18 cellular contexts compared by ENCODE assay signal in the genomic region with DNA sequence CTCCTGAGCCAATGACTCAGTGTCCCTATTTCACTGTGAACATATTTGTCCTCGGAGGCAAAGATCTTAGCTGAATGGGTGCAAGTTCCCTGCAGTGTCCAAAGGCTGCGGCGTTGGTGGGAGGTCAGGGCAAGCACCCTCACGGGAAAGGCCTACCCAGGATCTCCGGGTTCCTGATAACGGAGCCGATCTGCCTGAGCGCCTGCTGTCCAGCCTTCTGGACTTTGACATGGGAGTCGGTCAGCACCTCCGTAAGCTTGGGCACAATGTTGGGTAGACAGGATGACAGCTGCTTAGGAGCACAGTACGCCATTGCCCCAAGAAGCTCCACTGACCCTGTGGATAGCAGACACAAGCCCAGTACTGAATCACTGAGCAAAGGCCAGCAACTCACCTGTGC. TPM values are rescaled to one million over a fixed set of nuclear protein-coding genes. Genes with fewer than 3 reads are reported as not detected.
DNase-seq lines count a peak whose midpoint lies in the region; ATAC-seq, FAIRE-seq and TF ChIP-seq lines count a peak whose summit lies in the region.
"Had no signal": no experiment of that assay in that cellular context is flagged by ENCODE, and none has a peak within 500 bp of the region (broad histone marks: within the 10 kb centered on the region; RNA-seq: fewer than 3 reads in every experiment).

No MANE protein-coding gene starts in this region.

- H3K9me3 Mint-ChIP-seq in endodermal cell (no peaks in the 10 kb centered on the region), immature natural killer cell (no peaks in the 10 kb centered on the region)
- H3K9me3 Mint-ChIP-seq in stimulated activated effector memory CD8-positive, alpha-beta T cell treated with anti-CD3 and anti-CD28 coated beads, Interleukin-12 subunit alpha, Interleukin-12 subunit beta, amount 100 ng/mL, for 72 hours: no peaks in the 10 kb centered on the region
- H3K9me3 Mint-ChIP-seq: CD4-positive, CD25-positive, alpha-beta regulatory T cell; GM23338 had no signal

- no peaks in the 10 kb centered on the region for H3K27me3 ChIP-seq in endodermal cell (ENCODE audit: control insufficient read depth, insufficient read depth, low read length, poor library complexity, severe bottlenecking)
- H3K27me3 ChIP-seq in HepG2 (ENCODE audit: control insufficient read depth in 1 of 2, insufficient read depth in 2 of 2, low read length in 2 of 2): no peaks in the 10 kb centered on the region
- H3K27me3 ChIP-seq: BLaER1 treated with 17β-estradiol and CSF1 and Interleukin-3, amounts not matched to agents 10 nM and 100 nM had no signal

- no peak for TF ChIP-seq EP300 in HepG2 (IDR thresholded peaks at IDR 0.05; ENCODE audit: low read depth in 2 of 2, low read length in 2 of 2)
- no peak for TF ChIP-seq EP300 in HepG2 (CRISPR knock-in tag; IDR thresholded peaks at IDR 0.05; ENCODE audit: borderline replicate concordance)

- H2AFZ ChIP-seq in HepG2 (ENCODE audit: low read length): no peak overlapping the region
- H2AFZ ChIP-seq: GM23338 had no signal

- H3K4me1 ChIP-seq in endodermal cell (ENCODE audit: control insufficient read depth, insufficient read depth, low read length) (no peaks in the 10 kb centered on the region), HepG2 (ENCODE audit: insufficient read depth, low read length) (0 out of 2 replicates have a peak, but pooled peaks cover 5% of the 10 kb centered on the region)
- H3K4me1 ChIP-seq: BLaER1 treated with 17β-estradiol and CSF1 and Interleukin-3, amounts not matched to agents 10 nM and 100 nM had no signal

- intact Hi-C loops in HepG2 (cut with micrococcal nuclease; ENCODE audit: unreplicated experiment): no loop called here

- peaks cover 5% of the 10 kb centered on the region for H3K36me3 Mint-ChIP-seq in T-helper 17 cell (ENCODE audit: low read depth)
- peaks cover 76% of the 10 kb centered on the region for H3K36me3 Mint-ChIP-seq in endodermal cell (ENCODE audit: low read depth)
- H3K36me3 Mint-ChIP-seq in stimulated activated effector memory CD8-positive, alpha-beta T cell treated with anti-CD3 and anti-CD28 coated beads, Interleukin-12 subunit alpha, Interleukin-12 subunit beta, amount 100 ng/mL, for 72 hours: peaks cover 100% of the 10 kb centered on the region
- H3K36me3 Mint-ChIP-seq in immature natural killer cell: peaks cover 15 to 33% (median 16%) of the 10 kb centered on the region in 3 donors

- POLR2A ChIA-PET in HepG2 (lab: Yijun Ruan, JAX): interaction anchor here (2.1 kb wide), 1 partner anchor 53 kb away, joined by 7 read pairs; a partner anchor contains a TSS

- H3K79me2 ChIP-seq in HepG2 (ENCODE audit: insufficient read depth, low read length): no peaks in the 10 kb centered on the region

- no peaks in the 10 kb centered on the region for H3K4me1 Mint-ChIP-seq in T-helper 17 cell
- H3K4me1 Mint-ChIP-seq in endodermal cell: no peaks in the 10 kb centered on the region
- no peaks in the 10 kb centered on the region for H3K4me1 Mint-ChIP-seq in stimulated activated effector memory CD8-positive, alpha-beta T cell treated with anti-CD3 and anti-CD28 coated beads, Interleukin-12 subunit alpha, Interleukin-12 subunit beta, amount 100 ng/mL, for 72 hours
- H3K4me1 Mint-ChIP-seq in immature natural killer cell: no peaks in the 10 kb centered on the region
- H3K4me1 Mint-ChIP-seq: CD4-positive, CD25-positive, alpha-beta regulatory T cell; GM23338 had no signal

- no TSS peak for BruUV-seq in HepG2 (replicated peaks; lab: Mats Ljungman, UMichigan)

- FAIRE-seq in HepG2 (lab: Jason Lieb, UNC): no peak
- FAIRE-seq: D721Med, G401.6, GM12891 had no signal

- H3K27me3 Mint-ChIP-seq in T-helper 17 cell (no peaks in the 10 kb centered on the region), endodermal cell (ENCODE audit: insufficient read depth) (no peaks in the 10 kb centered on the region), immature natural killer cell (ENCODE audit: low read depth in 3 of 3) (peaks cover 0 to 1% (median 0%) of the 10 kb centered on the region in 3 donors)
- H3K27me3 Mint-ChIP-seq: CD4-positive, CD25-positive, alpha-beta regulatory T cell had no signal

- H3K4me2 ChIP-seq in HepG2 (ENCODE audit: low read depth, low read length): no peak overlapping the region
- H3K4me2 ChIP-seq: BLaER1 treated with 17β-estradiol and CSF1 and Interleukin-3, amounts not matched to agents 10 nM and 100 nM; GM23338 had no signal

- H3K4me3 Mint-ChIP-seq in T-helper 17 cell (no peak overlapping the region), endodermal cell (no peak overlapping the region), immature natural killer cell (no peak overlapping the region)
- no peak overlapping the region for H3K4me3 Mint-ChIP-seq in stimulated activated effector memory CD8-positive, alpha-beta T cell treated with anti-CD3 and anti-CD28 coated beads, Interleukin-12 subunit alpha, Interleukin-12 subunit beta, amount 100 ng/mL, for 72 hours
- H3K4me3 Mint-ChIP-seq: CD4-positive, CD25-positive, alpha-beta regulatory T cell; GM23338 had no signal

- no peaks in the 10 kb centered on the region; the same call in 1 of the 2 replicates for H4K20me1 ChIP-seq in HepG2 (ENCODE audit: insufficient read depth, low read length)

- H3K27ac Mint-ChIP-seq in T-helper 17 cell (peak overlapping the region; percentile 16), endodermal cell (peak overlapping the region; percentile 61), immature natural killer cell (peak overlapping the region in 1 of 6 donors; percentile 6)
- peak overlapping the region; percentile 71 for H3K27ac Mint-ChIP-seq in stimulated activated effector memory CD8-positive, alpha-beta T cell treated with anti-CD3 and anti-CD28 coated beads, Interleukin-12 subunit alpha, Interleukin-12 subunit beta, amount 100 ng/mL, for 72 hours
- H3K27ac Mint-ChIP-seq: GM23338 had no signal

- H3K36me3 ChIP-seq in endodermal cell (ENCODE audit: control insufficient read depth, insufficient read depth, low read length) (peaks cover 87% of the 10 kb centered on the region), HepG2 (replicated peaks in 1 of 2; ENCODE audit: control insufficient read depth in 1 of 2, insufficient read depth in 2 of 2, low read length in 2 of 2) (peaks cover 48 to 80% of the 10 kb centered on the region in 2 experiments)

- in situ Hi-C loops in HepG2 (cut with HindIII; ENCODE audit: extremely low pct_ligation_motif_present, low pct_unique_long_range_greater_than_20kb): no loop called here

- 95 to 96% methylated on average over 11 of the region's 11 CpGs for WGBS in endodermal cell (ENCODE audit: insufficient coverage in 1 of 2, insufficient read length in 1 of 2), 2 experiments
- 100% methylated on average over 1 of the region's 11 CpGs for WGBS in HepG2 (ENCODE audit: low lambda C conversion rate)

- DNase-seq in T-helper 17 cell (no peak), endodermal cell (no peak), HepG2 (ENCODE audit: low spot score) (no peak), immature natural killer cell (no peak), COLO668 (lab: John Stamatoyannopoulos, UW; ENCODE audit: unreplicated experiment) (no peak)
- no peak for DNase-seq in stimulated activated effector memory CD8-positive, alpha-beta T cell treated with anti-CD3 and anti-CD28 coated beads, Interleukin-12 subunit alpha, Interleukin-12 subunit beta, amount 100 ng/mL, for 72 hours (ENCODE audit: low spot score in 2 of 2)
- DNase-seq in stimulated activated naive CD4-positive, alpha-beta T cell (lab: John Stamatoyannopoulos, UW): no peak
- DNase-seq: ACHN; CD4-positive, CD25-positive, alpha-beta regulatory T cell; DMS153; DMS79 treated with DMSO at 0.1 percent for 48 hours; EL; H7 had no signal

- TF ChIP-seq CTCF in endodermal cell (conservative IDR thresholded peaks at IDR 0.05): no peak
- TF ChIP-seq CTCF in HepG2 (CRISPR knock-in tag; IDR thresholded peaks at IDR 0.05): no peak

- no peaks in the 10 kb centered on the region for H3K9me3 ChIP-seq in T-helper 17 cell (ENCODE audit: control insufficient read depth, low read length, poor library complexity, severe bottlenecking)
- no peaks in the 10 kb centered on the region for H3K9me3 ChIP-seq in endodermal cell (ENCODE audit: control insufficient read depth, low read length)
- H3K9me3 ChIP-seq in HepG2 (ENCODE audit: low read length): no peaks in the 10 kb centered on the region
- H3K9me3 ChIP-seq: BLaER1 treated with 17β-estradiol and CSF1 and Interleukin-3, amounts not matched to agents 10 nM and 100 nM had no signal

- no peak for ATAC-seq in T-helper 17 cell
- no peak for ATAC-seq in HepG2
- no peak for ATAC-seq in stimulated activated effector memory CD8-positive, alpha-beta T cell treated with anti-CD3 and anti-CD28 coated beads, Interleukin-12 subunit alpha, Interleukin-12 subunit beta, amount 100 ng/mL, for 72 hours
- ATAC-seq: GM23338 had no signal

- TF ChIP-seq POLR2A in HepG2 (IDR thresholded peaks at IDR 0.05; ENCODE audit: insufficient read depth in 1 of 2, low read depth in 2 of 2, low read length in 2 of 2): no peak

- CTCF ChIA-PET in HepG2 (lab: Yijun Ruan, JAX; ENCODE audit: low intra/inter-chr PET ratio, low total read pairs): no interaction called here

- H3K27ac ChIP-seq in endodermal cell (ENCODE audit: low read depth, low read length): no peak overlapping the region
- no peak overlapping the region for H3K27ac ChIP-seq in HepG2 (ENCODE audit: extremely low read length, insufficient read depth, low read length)
- H3K27ac ChIP-seq: BLaER1 treated with 17β-estradiol and CSF1 and Interleukin-3, amounts not matched to agents 10 nM and 100 nM had no signal

- no peak overlapping the region for H3K4me3 ChIP-seq in endodermal cell (ENCODE audit: low read length)
- H3K4me3 ChIP-seq in HepG2 (replicated peaks in 1 of 3; ENCODE audit: insufficient read depth in 1 of 3, low read depth in 2 of 3, low read length in 3 of 3): no peak overlapping the region
- H3K4me3 ChIP-seq: BLaER1 treated with 17β-estradiol and CSF1 and Interleukin-3, amounts not matched to agents 10 nM and 100 nM; GM23338 had no signal

- no peak for TF ChIP-seq RAD21 in HepG2 (CRISPR knock-in tag; IDR thresholded peaks at IDR 0.05)

- H3K9ac ChIP-seq in endodermal cell (ENCODE audit: extremely low read depth, low read length, poor library complexity, severe bottlenecking) (no peak overlapping the region), HepG2 (ENCODE audit: insufficient read depth, low read depth, low read length) (no peak overlapping the region)
- H3K9ac ChIP-seq: BLaER1 treated with 17β-estradiol and CSF1 and Interleukin-3, amounts not matched to agents 10 nM and 100 nM had no signal

RNA-seq across cellular contexts. Expression of a gene that starts 31.5 kb away (rescaled TPM):
- total RNA-seq in T-helper 17 cell (10 to 100 TPM; 53.3 to 64.9 TPM), endodermal cell (10 to 100 TPM; 32.4 to 36.6 TPM), HepG2 (2016; rRNA removed; fragmentation: Illumina TruSeq; extraction: Trizol) (25.9 and 29.1 TPM in 2 replicates)
- polyA plus RNA-seq in endodermal cell (2013, experiment 1 of 2): 25.7 TPM
- polyA plus RNA-seq in endodermal cell (2013, experiment 2 of 2): 28.0 TPM
- total RNA-seq in HepG2 (2016; cell fraction: cytosol; rRNA removed; fragmentation: Illumina TruSeq; extraction: Trizol; ENCODE audit: low read depth): 3.9 and 4.0 TPM in 2 replicates
- total RNA-seq in HepG2 (2016; cell fraction: insoluble cytoplasmic fraction; rRNA removed; fragmentation: Illumina TruSeq; extraction: Trizol): 24.8 and 29.3 TPM in 2 replicates
- total RNA-seq in HepG2 (2016; cell fraction: membrane; rRNA removed; fragmentation: Illumina TruSeq; extraction: Trizol): 13.9 and 14.1 TPM in 2 replicates
- total RNA-seq in HepG2 (2016; cell fraction: nucleus; rRNA removed; fragmentation: Illumina TruSeq; extraction: Trizol): 11.8 and 14.0 TPM in 2 replicates
- polyA plus RNA-seq in HepG2 (2011; rRNA removed) (25.2 and 32.2 TPM in 2 replicates), immature natural killer cell (10 to 100 TPM; 16.3 to 34.9 (median 26.3) TPM)
- polyA plus RNA-seq in HepG2 (2011; cell fraction: cytosol; rRNA removed): 23.4 and 25.8 TPM in 2 replicates
- 23.2 and 27.6 TPM in 2 replicates for polyA plus RNA-seq in HepG2 (2011; cell fraction: nucleus; rRNA removed)
- 24.8 and 25.8 TPM in 2 replicates for polyA plus RNA-seq in HepG2 (2012)
- polyA plus RNA-seq in HepG2 (2016; cell fraction: cytosol; fragmentation: Illumina TruSeq; extraction: Trizol; ENCODE audit: low read depth): 4.8 and 4.9 TPM in 2 replicates
- polyA plus RNA-seq in HepG2 (2016; cell fraction: insoluble cytoplasmic fraction; fragmentation: Illumina TruSeq; extraction: Trizol; ENCODE audit: low read depth): 33.1 and 35.6 TPM in 2 replicates
- polyA plus RNA-seq in HepG2 (2016; cell fraction: membrane; fragmentation: Illumina TruSeq; extraction: Trizol; ENCODE audit: low read depth): 10.1 and 11.5 TPM in 2 replicates
- polyA plus RNA-seq in HepG2 (2016; cell fraction: nucleus; fragmentation: Illumina TruSeq; extraction: Trizol; ENCODE audit: insufficient read depth, low read depth): 32.5 and 34.1 TPM in 2 replicates
- polyA minus RNA-seq in HepG2 (2011; rRNA and poly(A)+ RNA removed; ENCODE audit: low replicate concordance): 49.8 and 64.9 TPM in 2 replicates
- 17.8 and 21.5 TPM in 2 replicates for polyA minus RNA-seq in HepG2 (2011; cell fraction: cytosol; rRNA and poly(A)+ RNA removed)
- 8.6 and 10.9 TPM in 2 replicates for polyA minus RNA-seq in HepG2 (2011; cell fraction: nucleus; rRNA and poly(A)+ RNA removed)

RNA-seq across cellular contexts. Expression of a gene that starts 46.5 kb away (rescaled TPM):
- total RNA-seq in T-helper 17 cell (100 to 1,000 TPM; 150 to 163 TPM), endodermal cell (100 to 1,000 TPM; 133 to 143 TPM), HepG2 (2016; rRNA removed; fragmentation: Illumina TruSeq; extraction: Trizol) (66.7 and 83.0 TPM in 2 replicates)
- 51.2 TPM for polyA plus RNA-seq in endodermal cell (2013, experiment 1 of 2)
- polyA plus RNA-seq in endodermal cell (2013, experiment 2 of 2): 52.7 TPM
- total RNA-seq in HepG2 (2016; cell fraction: cytosol; rRNA removed; fragmentation: Illumina TruSeq; extraction: Trizol; ENCODE audit: low read depth): 59.7 and 67.2 TPM in 2 replicates
- total RNA-seq in HepG2 (2016; cell fraction: insoluble cytoplasmic fraction; rRNA removed; fragmentation: Illumina TruSeq; extraction: Trizol): 56.9 and 87.0 TPM in 2 replicates
- 19.6 and 22.1 TPM in 2 replicates for total RNA-seq in HepG2 (2016; cell fraction: membrane; rRNA removed; fragmentation: Illumina TruSeq; extraction: Trizol)
- 125 and 128 TPM in 2 replicates for total RNA-seq in HepG2 (2016; cell fraction: nucleus; rRNA removed; fragmentation: Illumina TruSeq; extraction: Trizol)
- polyA plus RNA-seq in HepG2 (2011; rRNA removed) (55.3 and 58.2 TPM in 2 replicates), immature natural killer cell (10 to 100 TPM in 2 of 3 donors, 1 to 10 TPM in 1; 9.7 to 26.4 (median 11.3) TPM)
- polyA plus RNA-seq in HepG2 (2011; cell fraction: cytosol; rRNA removed): 20.5 and 25.6 TPM in 2 replicates
- 394 and 725 TPM in 2 replicates for polyA plus RNA-seq in HepG2 (2011; cell fraction: nucleus; rRNA removed)
- polyA plus RNA-seq in HepG2 (2012): 47.0 and 60.6 TPM in 2 replicates
- 1.8 and 2.1 TPM in 2 replicates for polyA plus RNA-seq in HepG2 (2016; cell fraction: cytosol; fragmentation: Illumina TruSeq; extraction: Trizol; ENCODE audit: low read depth)
- 33.5 and 45.5 TPM in 2 replicates for polyA plus RNA-seq in HepG2 (2016; cell fraction: insoluble cytoplasmic fraction; fragmentation: Illumina TruSeq; extraction: Trizol; ENCODE audit: low read depth)
- polyA plus RNA-seq in HepG2 (2016; cell fraction: membrane; fragmentation: Illumina TruSeq; extraction: Trizol; ENCODE audit: low read depth): 4.1 and 5.4 TPM in 2 replicates
- polyA plus RNA-seq in HepG2 (2016; cell fraction: nucleus; fragmentation: Illumina TruSeq; extraction: Trizol; ENCODE audit: insufficient read depth, low read depth): 177 and 198 TPM in 2 replicates
- 204 and 255 TPM in 2 replicates for polyA minus RNA-seq in HepG2 (2011; rRNA and poly(A)+ RNA removed; ENCODE audit: low replicate concordance)
- 59.8 and 61.6 TPM in 2 replicates for polyA minus RNA-seq in HepG2 (2011; cell fraction: cytosol; rRNA and poly(A)+ RNA removed)
- polyA minus RNA-seq in HepG2 (2011; cell fraction: nucleus; rRNA and poly(A)+ RNA removed): 229 and 237 TPM in 2 replicates

RNA-seq across cellular contexts. Expression of a gene that starts 52.9 kb away (rescaled TPM):
- total RNA-seq in T-helper 17 cell (1,000 to 10,000 TPM; 2,187 to 2,381 TPM), endodermal cell (1,000 to 10,000 TPM; 2,153 to 2,485 TPM), HepG2 (2016; rRNA removed; fragmentation: Illumina TruSeq; extraction: Trizol) (2,915 and 3,025 TPM in 2 replicates)
- polyA plus RNA-seq in endodermal cell (2013, experiment 1 of 2): 3,202 TPM
- 2,907 TPM for polyA plus RNA-seq in endodermal cell (2013, experiment 2 of 2)
- 12,942 and 14,844 TPM in 2 replicates for total RNA-seq in HepG2 (2016; cell fraction: cytosol; rRNA removed; fragmentation: Illumina TruSeq; extraction: Trizol; ENCODE audit: low read depth)
- 2,993 and 3,024 TPM in 2 replicates for total RNA-seq in HepG2 (2016; cell fraction: insoluble cytoplasmic fraction; rRNA removed; fragmentation: Illumina TruSeq; extraction: Trizol)
- total RNA-seq in HepG2 (2016; cell fraction: membrane; rRNA removed; fragmentation: Illumina TruSeq; extraction: Trizol): 11,359 and 11,757 TPM in 2 replicates
- 1,126 and 1,259 TPM in 2 replicates for total RNA-seq in HepG2 (2016; cell fraction: nucleus; rRNA removed; fragmentation: Illumina TruSeq; extraction: Trizol)
- polyA plus RNA-seq in HepG2 (2011; rRNA removed) (5,570 and 6,229 TPM in 2 replicates), immature natural killer cell (1,000 to 10,000 TPM in 1 of 3 donors, 100 to 1,000 TPM in 2; 528 to 1,271 (median 768) TPM)
- 8,040 and 9,457 TPM in 2 replicates for polyA plus RNA-seq in HepG2 (2011; cell fraction: cytosol; rRNA removed)
- 2,511 and 2,559 TPM in 2 replicates for polyA plus RNA-seq in HepG2 (2011; cell fraction: nucleus; rRNA removed)
- polyA plus RNA-seq in HepG2 (2012): 2,582 and 3,579 TPM in 2 replicates
- 15,203 and 16,637 TPM in 2 replicates for polyA plus RNA-seq in HepG2 (2016; cell fraction: cytosol; fragmentation: Illumina TruSeq; extraction: Trizol; ENCODE audit: low read depth)
- polyA plus RNA-seq in HepG2 (2016; cell fraction: insoluble cytoplasmic fraction; fragmentation: Illumina TruSeq; extraction: Trizol; ENCODE audit: low read depth): 2,845 and 2,926 TPM in 2 replicates
- 10,153 and 10,714 TPM in 2 replicates for polyA plus RNA-seq in HepG2 (2016; cell fraction: membrane; fragmentation: Illumina TruSeq; extraction: Trizol; ENCODE audit: low read depth)
- polyA plus RNA-seq in HepG2 (2016; cell fraction: nucleus; fragmentation: Illumina TruSeq; extraction: Trizol; ENCODE audit: insufficient read depth, low read depth): 1,939 and 1,982 TPM in 2 replicates
- 4,147 and 6,586 TPM in 2 replicates for polyA minus RNA-seq in HepG2 (2011; rRNA and poly(A)+ RNA removed; ENCODE audit: low replicate concordance)
- 1,238 and 1,297 TPM in 2 replicates for polyA minus RNA-seq in HepG2 (2011; cell fraction: cytosol; rRNA and poly(A)+ RNA removed)
- polyA minus RNA-seq in HepG2 (2011; cell fraction: nucleus; rRNA and poly(A)+ RNA removed): 657 and 805 TPM in 2 replicates
